In the genomic region with DNA sequence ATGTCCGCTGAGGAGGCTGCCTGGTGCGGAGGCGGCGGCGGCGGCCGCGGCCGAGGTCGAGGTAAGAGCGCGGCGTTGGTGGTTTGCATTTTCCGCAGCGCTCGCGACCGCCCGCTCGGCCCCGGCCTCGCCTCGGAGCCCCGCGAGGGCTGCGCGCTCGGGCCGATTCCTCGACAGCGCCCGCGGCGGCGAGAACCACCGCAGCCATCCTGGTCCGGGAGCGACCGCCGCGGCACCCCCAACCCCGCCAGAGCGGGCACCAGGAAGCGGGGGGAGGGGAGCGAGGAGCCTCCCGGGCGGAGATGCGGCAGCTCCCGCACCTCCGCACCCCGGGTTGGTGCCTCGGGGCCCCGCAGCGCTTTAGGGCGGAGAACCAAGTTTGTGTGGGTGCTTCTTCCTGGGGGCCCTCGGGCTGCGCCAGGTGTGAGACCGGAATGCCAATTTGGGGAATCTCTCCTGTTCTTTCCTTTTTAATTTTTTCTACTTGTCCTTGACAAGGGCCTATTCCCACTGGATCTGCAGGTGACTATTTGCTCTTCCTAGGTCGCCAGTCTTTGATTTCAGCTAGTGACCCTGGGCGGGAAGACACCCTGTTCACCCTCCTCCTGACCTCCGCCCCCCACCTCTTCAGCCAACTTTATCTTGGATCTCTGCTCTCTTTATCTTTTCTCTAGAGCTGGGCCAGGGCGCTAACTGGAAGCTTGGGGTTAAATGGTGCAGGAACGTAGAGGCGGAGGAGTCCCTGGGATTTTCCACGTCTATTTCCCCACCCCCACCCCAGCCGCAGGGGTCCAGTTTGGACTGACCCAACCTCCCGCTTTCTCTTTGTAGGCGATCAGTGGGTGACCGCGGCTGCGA, we compare ENCODE assay signal across 8 cellular contexts. TPM values are rescaled to one million over a fixed set of nuclear protein-coding genes. Genes with fewer than 3 reads are reported as not detected.
DNase-seq lines count a peak whose midpoint lies in the region; ATAC-seq and TF ChIP-seq lines count a peak whose summit lies in the region.

A gene with protein sequence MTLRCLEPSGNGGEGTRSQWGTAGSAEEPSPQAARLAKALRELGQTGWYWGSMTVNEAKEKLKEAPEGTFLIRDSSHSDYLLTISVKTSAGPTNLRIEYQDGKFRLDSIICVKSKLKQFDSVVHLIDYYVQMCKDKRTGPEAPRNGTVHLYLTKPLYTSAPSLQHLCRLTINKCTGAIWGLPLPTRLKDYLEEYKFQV (plus strand): TSS at position 822 of the 858 bp plus-strand sequence. CDS start 223 bp downstream, outside the sequence.

- ATAC-seq in HG03354 (IDR thresholded peaks at IDR 0.05; ENCODE audit: poor library complexity, severe bottlenecking, unreplicated experiment): peak; percentile 12
- peak; percentile 2 for ATAC-seq in left lobe of liver
- no peak for ATAC-seq in GM18520 (IDR thresholded peaks at IDR 0.05; ENCODE audit: unreplicated experiment)

- no peak for TF ChIP-seq CTCF in chondrocyte (IDR thresholded peaks at IDR 0.05)

- H3K27me3 Mint-ChIP-seq in chondrocyte (ENCODE audit: low read depth): peaks cover 6% of the 10 kb centered on the region

- H3K27ac Mint-ChIP-seq in chondrocyte (ENCODE audit: unreplicated experiment): no peak within 1 kb of the TSS

- peaks cover 17% of the 10 kb centered on the region for H3K4me1 Mint-ChIP-seq in chondrocyte (ENCODE audit: low read depth)

- DNase-seq in ELF-1 (ENCODE audit: low read depth, low spot score): peak; percentile 58
- no peak for DNase-seq in chondrocyte (ENCODE audit: low spot score)
- peak; percentile 54 for DNase-seq in left lobe of liver (ENCODE audit: low spot score)
- peak; percentile 5 to 27 for DNase-seq in stimulated activated CD4-positive, alpha-beta T cell treated with anti-CD3 and anti-CD28 coated beads, Interleukin-4, amount 100 ng/mL, for 4 hours
- DNase-seq in GM19238 (ENCODE audit: insufficient read length, low spot score): no peak

- intact Hi-C loops in T-helper 2 cell treated with Interferon-gamma antibody and Interleukin-4, amounts not matched to agents 100 ng/mL and 5 ng/mL, for 36 hours (cut with micrococcal nuclease): loop anchor here (1.0 to 5.0 kb wide), 4 partner anchors 19 to 690 kb away; partner anchors contain the start of gene MRPL42

- no peaks in the 10 kb centered on the region for H3K9me3 Mint-ChIP-seq in chondrocyte (ENCODE audit: low read depth)

- no peaks in the 10 kb centered on the region for H3K36me3 Mint-ChIP-seq in chondrocyte (ENCODE audit: low read depth)

- H3K4me3 Mint-ChIP-seq in chondrocyte (ENCODE audit: unreplicated experiment): peak within 1 kb of the TSS; percentile 85

RNA-seq across cellular contexts. Expression of the gene that starts here (rescaled TPM):
- 32.5 and 32.9 TPM in 2 replicates for total RNA-seq in T-helper 2 cell treated with Interferon-gamma antibody and Interleukin-4, amounts not matched to agents 100 ng/mL and 5 ng/mL, for 36 hours
- total RNA-seq in chondrocyte (2.9 to 8.8 TPM (median 4.9 TPM) in 3 replicates), left lobe of liver (3.1 TPM)

Comparison
In these comparisons a context has a peak if more than half of its experiments do, and no peak if none do; other contexts are left out.
1. DNase-seq: peak in ELF-1 (single experiment), left lobe of liver (single experiment) and stimulated activated CD4-positive, alpha-beta T cell treated with anti-CD3 and anti-CD28 coated beads, Interleukin-4, amount 100 ng/mL, for 4 hours (2 of 2); none in chondrocyte (single experiment) and GM19238 (single experiment).